ENCODE assay signal across 20 cellular contexts in genomic region chr11:67051494-67051893, GRCh38. TPM values are rescaled to one million over a fixed set of nuclear protein-coding genes. Genes with fewer than 3 reads are reported as not detected.
"Had no signal": no experiment of that assay in that cellular context is flagged by ENCODE, and none has a peak within 500 bp of the region (broad histone marks: within the 10 kb centered on the region; RNA-seq: fewer than 3 reads in every experiment).

No MANE protein-coding gene starts in this region.

- H3K27ac ChIP-seq: heart left ventricle, neutrophil, right atrium auricular region had no signal

- H3K27me3 ChIP-seq: right atrium auricular region had no signal

- FAIRE-seq: frontal cortex, islet of Langerhans, small intestine, urothelium cell line had no signal

- H3K36me3 ChIP-seq: heart left ventricle, neutrophil, right atrium auricular region had no signal

- DNase-seq: effector CD8-positive, alpha-beta T cell; heart left ventricle; hypothalamus; kidney glomerular epithelial cell; mesendoderm; naive B cell; posterior cingulate gyrus; small intestine; stimulated activated CD4-positive, alpha-beta T cell treated with anti-CD3 and anti-CD28 coated beads, Interleukin-12 subunit alpha, Interleukin-12 subunit beta, amount 100 ng/mL, for 4 hours; stimulated activated naive CD4-positive, alpha-beta T cell; trophoblast cell had no signal

- H3K9me3 ChIP-seq: heart left ventricle, neutrophil, right atrium auricular region had no signal

- H3K4me3 ChIP-seq: coronary artery, heart left ventricle, right atrium auricular region had no signal

- ATAC-seq: esophagus mucosa, heart left ventricle had no signal

RNA-seq across cellular contexts. Expression of gene SYT12, which starts 28.6 kb away (rescaled TPM):
- total RNA-seq: pulmonary artery endothelial cell had no signal
- polyA plus RNA-seq: fibroblast of lung had no signal
